8 cellular contexts compared by ENCODE assay signal in the genomic region with DNA sequence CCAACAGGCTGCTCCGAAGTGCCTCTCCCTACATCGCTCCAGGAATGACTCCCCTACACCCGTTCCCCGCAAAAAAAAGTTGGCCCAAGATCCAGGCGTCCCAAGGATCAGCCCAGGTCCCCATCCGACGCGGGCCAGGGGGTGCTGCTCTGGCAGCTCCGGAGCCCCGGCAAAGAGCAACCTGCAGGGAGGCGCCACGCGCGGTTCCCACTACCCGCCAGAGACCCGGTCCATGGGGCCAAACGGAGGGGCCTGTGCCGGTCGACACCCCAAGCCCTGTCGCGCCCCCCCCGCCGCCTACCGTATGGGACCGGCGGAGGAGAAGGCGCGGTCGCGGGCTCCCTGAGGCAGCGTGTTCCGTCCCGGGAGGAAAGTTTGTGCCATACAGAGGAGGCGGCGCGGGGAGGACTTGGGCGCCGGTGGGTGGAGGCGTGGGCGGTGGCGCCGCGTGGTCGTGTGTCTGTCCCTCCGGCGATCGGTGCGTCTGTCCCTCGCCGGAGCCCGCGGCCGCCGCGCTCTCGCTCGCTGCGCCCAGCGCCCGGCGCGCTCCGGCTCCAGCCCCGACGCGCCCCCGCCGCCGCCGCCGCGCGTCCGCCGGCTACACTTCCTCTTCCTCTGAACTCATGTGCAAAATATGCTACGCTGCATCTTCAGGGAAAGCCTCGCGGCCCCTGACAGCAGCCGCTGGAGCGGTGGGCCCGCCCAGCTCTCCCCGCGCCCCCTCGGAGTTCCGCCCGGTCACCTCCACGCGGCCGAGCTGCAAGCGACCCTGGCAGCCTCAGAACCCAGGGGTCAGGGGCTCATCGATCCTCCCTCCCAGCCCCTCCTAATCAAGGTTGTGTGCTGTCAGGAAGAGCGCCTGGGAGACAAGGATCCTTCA. TPM values are rescaled to one million over a fixed set of nuclear protein-coding genes. Genes with fewer than 3 reads are reported as not detected.
A peak's percentile ranks its signal among the peaks of the same experiment; 100 is the strongest.
DNase-seq lines count a peak whose midpoint lies in the region; ATAC-seq and TF ChIP-seq lines count a peak whose summit lies in the region.

RFTN1 (minus strand) TSS at position 559 of the 880 bp plus-strand sequence. CDS start 19,830 bp downstream, outside the sequence.

- no peak for TF ChIP-seq CTCF in GM12865 (IDR thresholded peaks at IDR 0.05; ENCODE audit: insufficient read depth, low read depth, low read length, missing control alignments)

- ATAC-seq in memory B cell (ENCODE audit: low read depth) (peak; percentile 26), HG02623 (IDR thresholded peaks at IDR 0.05; ENCODE audit: unreplicated experiment) (no peak), GM19328 (IDR thresholded peaks at IDR 0.05; ENCODE audit: unreplicated experiment) (no peak)

- no peaks in the 10 kb centered on the region for H3K9me3 ChIP-seq in ectodermal cell (ENCODE audit: control insufficient read depth, low read length)

- H3K4me3 ChIP-seq in GM12865 (ENCODE audit: low read depth, low read length) = peak within 1 kb of the TSS; percentile 65
- H3K4me3 ChIP-seq in ectodermal cell (ENCODE audit: insufficient read depth, low read depth, low read length) = peak within 1 kb of the TSS; percentile 48

- H3K36me3 Mint-ChIP-seq in activated CD4-positive, alpha-beta memory T cell treated with anti-CD3 and anti-CD28 coated beads, Interleukin-2, amount 10 ng/mL, durations not matched to agents 7 days and 5 days (ENCODE audit: low read depth) = peaks cover 7% of the 10 kb centered on the region
- no peaks in the 10 kb centered on the region for H3K36me3 Mint-ChIP-seq in memory B cell

- peaks cover 74% of the 10 kb centered on the region for H3K4me1 Mint-ChIP-seq in activated CD4-positive, alpha-beta memory T cell treated with anti-CD3 and anti-CD28 coated beads, Interleukin-2, amount 10 ng/mL, durations not matched to agents 7 days and 5 days
- H3K4me1 Mint-ChIP-seq in memory B cell = peaks cover 56% of the 10 kb centered on the region

- 1% methylated on average over 92 of the region's 92 CpGs for WGBS in ectodermal cell, 2 experiments

- peaks cover 52% of the 10 kb centered on the region for H3K27me3 ChIP-seq in ectodermal cell (ENCODE audit: control insufficient read depth, insufficient read depth, low read length, poor library complexity, severe bottlenecking)

- H3K27ac ChIP-seq in ectodermal cell (ENCODE audit: insufficient read depth, low read depth, low read length, poor library complexity, severe bottlenecking) = no peak within 1 kb of the TSS

- POLR2A ChIA-PET in activated CD4-positive, alpha-beta memory T cell treated with anti-CD3 and anti-CD28 coated beads, Interleukin-2, amount 10 ng/mL, durations not matched to agents 7 days and 5 days (lab: Charles Lee) = interaction anchor here (0.7 to 3.7 kb wide), 13 partner anchors 10 to 717 kb away, joined by 3 to 31 read pairs (median 4); partner anchors contain the start of gene OXNAD1

- H3K4me1 ChIP-seq in ectodermal cell (ENCODE audit: control insufficient read depth, insufficient read depth, low read length) = peaks cover 12% of the 10 kb centered on the region

- H3K27ac Mint-ChIP-seq in activated CD4-positive, alpha-beta memory T cell treated with anti-CD3 and anti-CD28 coated beads, Interleukin-2, amount 10 ng/mL, durations not matched to agents 7 days and 5 days = peak within 1 kb of the TSS; percentile 97
- H3K27ac Mint-ChIP-seq in memory B cell = peak within 1 kb of the TSS; percentile 91

- H3K36me3 ChIP-seq in ectodermal cell (ENCODE audit: control insufficient read depth, insufficient read depth, low read length) = no peaks in the 10 kb centered on the region

- DNase-seq in GM12865 (ENCODE audit: low read depth) = peak; percentile 74
- DNase-seq in NCI-H146 (lab: John Stamatoyannopoulos, UW) = peak; percentile 33
- DNase-seq in activated CD4-positive, alpha-beta memory T cell treated with anti-CD3 and anti-CD28 coated beads, Interleukin-2, amount 10 ng/mL, durations not matched to agents 7 days and 5 days = peak; percentile 61
- DNase-seq in memory B cell (ENCODE audit: low spot score in 2 of 2) = peak; percentile 55 to 58
- DNase-seq in stimulated activated CD8-positive, alpha-beta memory T cell treated with anti-CD3 and anti-CD28 coated beads, Interleukin-4, amount 100 ng/mL, for 48 hours = peak; percentile 68

- H3K4me3 Mint-ChIP-seq in activated CD4-positive, alpha-beta memory T cell treated with anti-CD3 and anti-CD28 coated beads, Interleukin-2, amount 10 ng/mL, durations not matched to agents 7 days and 5 days = peak within 1 kb of the TSS; percentile 96
- H3K4me3 Mint-ChIP-seq in memory B cell = peak within 1 kb of the TSS; percentile 89

- H3K27me3 Mint-ChIP-seq in activated CD4-positive, alpha-beta memory T cell treated with anti-CD3 and anti-CD28 coated beads, Interleukin-2, amount 10 ng/mL, durations not matched to agents 7 days and 5 days = no peaks in the 10 kb centered on the region
- H3K27me3 Mint-ChIP-seq in memory B cell = peaks cover 15% of the 10 kb centered on the region

- CTCF ChIA-PET in activated CD4-positive, alpha-beta memory T cell treated with anti-CD3 and anti-CD28 coated beads, Interleukin-2, amount 10 ng/mL, durations not matched to agents 7 days and 5 days (lab: Charles Lee) = interaction anchor here (0.5 to 2.1 kb wide), 4 partner anchors 212 to 245 kb away, joined by 3 to 12 read pairs (median 4); no protein-coding TSS in a partner anchor

- peaks cover 5% of the 10 kb centered on the region for H3K9me3 Mint-ChIP-seq in activated CD4-positive, alpha-beta memory T cell treated with anti-CD3 and anti-CD28 coated beads, Interleukin-2, amount 10 ng/mL, durations not matched to agents 7 days and 5 days
- H3K9me3 Mint-ChIP-seq in memory B cell = no peaks in the 10 kb centered on the region

RNA-seq across cellular contexts. Expression of gene RFTN1, which starts in this region (rescaled TPM):
- total RNA-seq in activated CD4-positive, alpha-beta memory T cell treated with anti-CD3 and anti-CD28 coated beads, Interleukin-2, amount 10 ng/mL, durations not matched to agents 7 days and 5 days = 10 to 100 TPM; 74.9 to 75.1 TPM
- 1.9 TPM for polyA plus RNA-seq in ectodermal cell (2013, experiment 1 of 4)
- 2.4 TPM for polyA plus RNA-seq in ectodermal cell (2013, experiment 2 of 4)
- 3.3 TPM for polyA plus RNA-seq in ectodermal cell (2013, experiment 3 of 4)
- 3.6 TPM for polyA plus RNA-seq in ectodermal cell (2013, experiment 4 of 4)
